Comparison of ENCODE assay signal across 8 cellular contexts in genomic region chr7:129169171-129169643, GRCh38. TPM values are rescaled to one million over a fixed set of nuclear protein-coding genes. Genes with fewer than 3 reads are reported as not detected.
DNase-seq lines count a peak whose midpoint lies in the region; ATAC-seq, FAIRE-seq and TF ChIP-seq lines count a peak whose summit lies in the region.

No MANE protein-coding gene starts in this region.

- peak overlapping the region; percentile 40 for H3K4ac ChIP-seq in trophoblast cell (ENCODE audit: low read depth, low read length)

- peak overlapping the region; percentile 72 for H2BK120ac ChIP-seq in trophoblast cell (ENCODE audit: insufficient read depth, low read length, poor library complexity)

- H3K4me1 ChIP-seq in foreskin keratinocyte (peaks cover 11% of the 10 kb centered on the region), trophoblast cell (ENCODE audit: control insufficient read depth in 1 of 2, insufficient read depth in 2 of 2, low read length in 2 of 2) (peaks cover 5 to 10% of the 10 kb centered on the region in 2 experiments)

- WGBS in trophoblast cell (ENCODE audit: extremely low coverage, insufficient coverage, insufficient read length) = no CpG with 5 or more reads among the region's 46 CpGs

- ATAC-seq in HG02885 (IDR thresholded peaks at IDR 0.05; ENCODE audit: poor library complexity, unreplicated experiment) (peak; percentile 47), foreskin keratinocyte (peak; percentile 64), GM21367 (IDR thresholded peaks at IDR 0.05; ENCODE audit: unreplicated experiment) (no peak)

- no peak overlapping the region for H3K27ac ChIP-seq in foreskin keratinocyte
- H3K27ac ChIP-seq in trophoblast cell (ENCODE audit: low read depth, low read length) = no peak overlapping the region

- H4K8ac ChIP-seq in trophoblast cell (ENCODE audit: low read depth, low read length) = peak overlapping the region; percentile 57

- no peak for TF ChIP-seq POLR2A in H54 (IDR thresholded peaks at IDR 0.05; ENCODE audit: low read depth, low read length)

- H3K4me3 ChIP-seq in trophoblast cell (ENCODE audit: low read depth, low read length) = peak overlapping the region; percentile 63

- H2BK5ac ChIP-seq in trophoblast cell (ENCODE audit: low read depth, low read length, poor library complexity) = peak overlapping the region; percentile 63

- peak overlapping the region; percentile 82 for H2BK12ac ChIP-seq in trophoblast cell (ENCODE audit: low read length)

- peak overlapping the region; percentile 85 for H3K4me2 ChIP-seq in trophoblast cell (ENCODE audit: low read length)

- peak overlapping the region; percentile 66 for H4K91ac ChIP-seq in trophoblast cell (ENCODE audit: low read depth, low read length)

- peak overlapping the region; percentile 45 for H3K9ac ChIP-seq in trophoblast cell (ENCODE audit: low read length)

- DNase-seq in DMS153 (lab: John Stamatoyannopoulos, UW) (peak; percentile 28), activated T-cell treated with anti-CD3 and anti-CD28 coated beads for 4 hours (peak; percentile 25), foreskin keratinocyte (no peak), trophoblast cell (peak in 1 of 2 donors; percentile 30), AML-193 (lab: John Stamatoyannopoulos, UW) (no peak), H54 (ENCODE audit: insufficient read length, low spot score) (no peak)

- TF ChIP-seq CTCF in foreskin keratinocyte (conservative IDR thresholded peaks at IDR 0.05) = no peak

- H3K18ac ChIP-seq in trophoblast cell (ENCODE audit: low read length) = peak overlapping the region; percentile 37

- peak overlapping the region; percentile 95 for H4K12ac ChIP-seq in trophoblast cell (ENCODE audit: low read depth, low read length)

- H3K36me3 ChIP-seq in trophoblast cell (ENCODE audit: control insufficient read depth in 1 of 2, insufficient read depth in 2 of 2, low read length in 2 of 2) = no peaks in the 10 kb centered on the region

- H3K23ac ChIP-seq in trophoblast cell (ENCODE audit: low read length) = no peak overlapping the region

- peaks cover 2% of the 10 kb centered on the region for H3K27me3 ChIP-seq in foreskin keratinocyte
- H3K27me3 ChIP-seq in trophoblast cell (ENCODE audit: insufficient read depth, low read length) = no peaks in the 10 kb centered on the region

- peaks cover 3% of the 10 kb centered on the region for H3K79me1 ChIP-seq in trophoblast cell (ENCODE audit: low read length)

- peaks cover 2% of the 10 kb centered on the region for H3K79me2 ChIP-seq in trophoblast cell (ENCODE audit: control insufficient read depth, insufficient read depth, low read length, poor library complexity)

- peaks cover 2% of the 10 kb centered on the region for H3K9me3 ChIP-seq in trophoblast cell (ENCODE audit: insufficient read depth, low read depth, low read length)

- H3K14ac ChIP-seq in trophoblast cell (ENCODE audit: low read length) = peak overlapping the region; percentile 90

- no peak overlapping the region for H2AK5ac ChIP-seq in trophoblast cell (ENCODE audit: low read length)

- no peak for FAIRE-seq in H54 (lab: Jason Lieb, UNC)

- H2AFZ ChIP-seq in trophoblast cell (ENCODE audit: insufficient read depth, low read length, poor library complexity) = peak overlapping the region; percentile 98

RNA-seq across cellular contexts. Expression of gene SMO, which starts 19.2 kb away (rescaled TPM):
- total RNA-seq in foreskin keratinocyte = 10.9 and 11.4 TPM in 2 replicates
- 9.5 and 9.8 TPM in 2 replicates for polyA plus RNA-seq in foreskin keratinocyte
- 18.5 and 18.9 TPM in 2 replicates for polyA plus RNA-seq in trophoblast cell (2013)

RNA-seq across cellular contexts. Expression of gene TSPAN33, which starts 24.7 kb away (rescaled TPM):
- total RNA-seq in foreskin keratinocyte = 1.4 and 4.5 TPM in 2 replicates
- 1.6 and 4.5 TPM in 2 replicates for polyA plus RNA-seq in foreskin keratinocyte
- polyA plus RNA-seq in trophoblast cell (2013) = 2.3 and 2.6 TPM in 2 replicates

RNA-seq across cellular contexts. Expression of gene AHCYL2, which starts 55.6 kb away (rescaled TPM):
- 9.2 and 12.0 TPM in 2 replicates for total RNA-seq in foreskin keratinocyte
- polyA plus RNA-seq in foreskin keratinocyte = 3.0 and 3.2 TPM in 2 replicates
- 5.2 and 5.3 TPM in 2 replicates for polyA plus RNA-seq in trophoblast cell (2013)

Comparison
In these comparisons a context has a peak if more than half of its experiments do, and no peak if none do; other contexts are left out.
1. DNase-seq: peak in DMS153 (single experiment) and activated T-cell treated with anti-CD3 and anti-CD28 coated beads for 4 hours (single experiment); none in foreskin keratinocyte (0 of 2), AML-193 (0 of 2) and H54 (single experiment).